ENCODE assay signal across 26 cellular contexts in genomic region chr6:20684474-20684873, GRCh38.
"Had no signal": no experiment of that assay in that cellular context is flagged by ENCODE, and none has a peak within 500 bp of the region (broad histone marks: within the 10 kb centered on the region; RNA-seq: fewer than 3 reads in every experiment).

No MANE protein-coding gene starts in this region.

- H3K27me3 ChIP-seq: stomach, suprapubic skin, testis, thyroid gland, tibial artery, tibial nerve, transverse colon, upper lobe of left lung, upper lobe of right lung, uterus, vagina had no signal

- ATAC-seq: stimulated activated effector memory CD8-positive, alpha-beta T cell treated with anti-CD3 and anti-CD28 coated beads, Interleukin-12 subunit alpha, Interleukin-12 subunit beta, amount 100 ng/mL, for 72 hours; stimulated activated memory B cell treated with anti-CD40 and anti-IgM and Interleukin-4, amounts not matched to agents 10 μg/mL and 1 μg/mL and 100 μg/mL, for 72 hours; stimulated activated naive B cell treated with anti-CD40 and anti-IgM and Interleukin-4, amounts not matched to agents 10 μg/mL and 1 μg/mL and 100 μg/mL, for 72 hours; stimulated activated naive CD8-positive, alpha-beta T cell treated with anti-CD3 and anti-CD28 coated beads, Interleukin-15, amount 100 ng/mL, for 72 hours; stimulated activated naive CD8-positive, alpha-beta T cell treated with anti-CD3 and anti-CD28 coated beads, Interleukin-15, Interleukin-2, amounts not matched to agents 100 U/mL and 50 U/mL, for 24 hours; upper lobe of right lung had no signal

- DNase-seq: stimulated activated CD4-positive, alpha-beta T cell treated with anti-CD3 and anti-CD28 coated beads, Interleukin-2, amount 100 ng/mL, for 48 hours; stimulated activated CD4-positive, alpha-beta T cell treated with anti-CD3 and anti-CD28 coated beads, Interleukin-4, amount 100 ng/mL, for 1 hour; stimulated activated CD4-positive, alpha-beta T cell treated with anti-CD3 and anti-CD28 coated beads, Interleukin-4, amount 100 ng/mL, for 4 hours; stimulated activated CD8-positive, alpha-beta memory T cell treated with anti-CD3 and anti-CD28 coated beads, Interleukin-4, amount 100 ng/mL, for 48 hours; stimulated activated naive B cell treated with anti-CD40 and anti-IgM and Interleukin-4, amounts not matched to agents 10 μg/mL and 1 μg/mL and 100 μg/mL, for 72 hours; stimulated activated naive CD4-positive, alpha-beta T cell; stimulated activated naive CD4-positive, alpha-beta T cell treated with Interleukin-2 at 50 U/mL for 16 hours; stimulated activated naive CD8-positive, alpha-beta T cell treated with anti-CD3 and anti-CD28 coated beads, Interleukin-15, amount 100 ng/mL, for 72 hours; stimulated activated naive CD8-positive, alpha-beta T cell treated with anti-CD3 and anti-CD28 coated beads, Interleukin-15, Interleukin-2, amounts not matched to agents 100 U/mL and 50 U/mL, for 24 hours; stomach; substantia nigra; testis; thyroid gland; tibial artery; transverse colon; trophoblast cell; upper lobe of left lung; upper lobe of right lung; uterus had no signal

- H3K9me3 ChIP-seq: stomach, suprapubic skin, testis, thoracic aorta, thyroid gland, tibial artery, tibial nerve, transverse colon, upper lobe of left lung, upper lobe of right lung, uterus, vagina had no signal

- FAIRE-seq: urothelium cell line had no signal

- H3K4me1 ChIP-seq: testis, uterus had no signal

- H3K36me3 ChIP-seq: stomach, suprapubic skin, thoracic aorta, thyroid gland, tibial artery, tibial nerve, transverse colon, upper lobe of left lung, upper lobe of right lung, uterus, vagina had no signal

- H3K27ac ChIP-seq: stomach, suprapubic skin, testis, thoracic aorta, thyroid gland, tibial artery, tibial nerve, transverse colon, upper lobe of left lung, upper lobe of right lung, uterus, vagina had no signal

- H3K4me3 ChIP-seq: stomach, suprapubic skin, testis, thoracic aorta, thyroid gland, tibial artery, tibial nerve, transverse colon, upper lobe of left lung, upper lobe of right lung, uterus, vagina had no signal
